ENCODE assay signal across 13 cellular contexts in the genomic region with DNA sequence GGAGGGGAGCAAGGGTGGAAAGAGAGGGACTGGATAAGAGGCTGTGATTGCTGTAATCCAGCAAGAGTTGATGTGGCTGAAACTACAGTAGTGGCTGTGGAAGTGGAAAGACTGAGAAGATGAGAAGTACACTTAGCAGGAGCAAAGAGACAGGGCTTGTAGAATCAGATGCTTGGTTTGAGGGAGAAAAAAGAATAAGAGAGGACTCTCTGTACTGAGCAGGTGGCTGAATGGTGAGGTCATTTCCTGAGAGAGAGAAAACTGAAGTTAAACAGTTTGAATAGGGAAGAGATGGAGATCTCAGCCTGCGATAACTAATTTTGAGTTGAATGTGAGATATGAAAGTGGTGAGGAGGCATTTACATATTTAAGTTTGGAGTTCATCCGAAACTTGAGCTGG.
DNase-seq lines count a peak whose midpoint lies in the region; ATAC-seq, FAIRE-seq and TF ChIP-seq lines count a peak whose summit lies in the region.
"Had no signal": no experiment of that assay in that cellular context is flagged by ENCODE, and none has a peak within 500 bp of the region (broad histone marks: within the 10 kb centered on the region; RNA-seq: fewer than 3 reads in every experiment).

No MANE protein-coding gene starts in this region.

- TF ChIP-seq EP300 in transverse colon (IDR thresholded peaks at IDR 0.05; ENCODE audit: low read depth): no peak

- ATAC-seq in GM19463 (IDR thresholded peaks at IDR 0.05; ENCODE audit: unreplicated experiment) (peak; percentile 33), HG02798 (IDR thresholded peaks at IDR 0.05; ENCODE audit: poor library complexity, unreplicated experiment) (peak; percentile 40)
- ATAC-seq: left cardiac atrium had no signal

- WGBS in transverse colon (ENCODE audit: low coverage in 1 of 2), 2 donors: 64 to 77% methylated on average over 2 of the region's 2 CpGs
- 73% methylated on average over 2 of the region's 2 CpGs for WGBS in mammary epithelial cell (ENCODE audit: low coverage, missing lambda C conversion rate)

- H3K27ac ChIP-seq in MM.1S (ENCODE audit: low read length) (peak overlapping the region; percentile 65; the same call in 1 of the 2 replicates), transverse colon (no peak overlapping the region), mammary epithelial cell (ENCODE audit: insufficient read depth, low read depth, low read length) (no peak overlapping the region)
- H3K27ac ChIP-seq: epithelial cell of prostate had no signal

- dilution Hi-C loops in mammary epithelial cell (cut with HindIII; ENCODE audit: low sequenced_read_pairs): no loop called here

- BruUV-seq in mammary epithelial cell (replicated peaks; lab: Mats Ljungman, UMichigan): no TSS peak

- in situ Hi-C loops in transverse colon (cut with MboI; ENCODE audit: low pct_ligation_motif_present in 1 of 4, low pct_unique_long_range_greater_than_20kb in 1 of 4, low sequenced_read_pairs in 3 of 4): no loop called here
- in situ Hi-C loops in mammary epithelial cell (cut with MboI; ENCODE audit: low sequenced_read_pairs in 2 of 2): no loop called here

- H3K4me1 ChIP-seq in MM.1S (ENCODE audit: low read length): peaks cover 45% of the 10 kb centered on the region
- no peaks in the 10 kb centered on the region for H3K4me1 ChIP-seq in transverse colon
- H3K4me1 ChIP-seq in mammary epithelial cell (ENCODE audit: insufficient read depth, low read length): peaks cover 8% of the 10 kb centered on the region

- no peak for TF ChIP-seq CTCF in MM.1S (IDR thresholded peaks at IDR 0.05; ENCODE audit: low read length)
- TF ChIP-seq CTCF in transverse colon (IDR thresholded peaks at IDR 0.05): no peak
- no peak for TF ChIP-seq CTCF in mammary epithelial cell (conservative IDR thresholded peaks at IDR 0.05 in 1 of 2, IDR thresholded peaks at IDR 0.05 in 1 of 2; ENCODE audit: extremely low read depth in 1 of 2, insufficient read depth in 1 of 2, low read depth in 1 of 2, low read length in 2 of 2)

- peak; percentile 16 for FAIRE-seq in GM12891 (lab: Jason Lieb, UNC)
- FAIRE-seq: HTR-8/SVneo had no signal

- DNase-seq in GM12891 (ENCODE audit: insufficient read length, low spot score): no peak
- DNase-seq in MM.1S: peak; percentile 73
- DNase-seq in transverse colon: no peak
- DNase-seq in EL: no peak
- no peak for DNase-seq in mammary epithelial cell
- DNase-seq in NCI-H2029 (lab: John Stamatoyannopoulos, UW): no peak
- DNase-seq: DND-41, left cardiac atrium, NCI-H226 had no signal

- H2AFZ ChIP-seq in MM.1S (ENCODE audit: low read length) (no peak overlapping the region), mammary epithelial cell (ENCODE audit: low read depth, low read length) (no peak overlapping the region)

- H3K9ac ChIP-seq in MM.1S (ENCODE audit: low read length): no peak overlapping the region
- H3K9ac ChIP-seq in mammary epithelial cell (ENCODE audit: insufficient read depth, low read length): no peak overlapping the region

- no peaks in the 10 kb centered on the region for H3K79me2 ChIP-seq in MM.1S (ENCODE audit: low read length)
- H3K79me2 ChIP-seq in mammary epithelial cell (ENCODE audit: insufficient read depth, low read length): no peaks in the 10 kb centered on the region

- H4K20me1 ChIP-seq in MM.1S (ENCODE audit: insufficient read depth, low read length) (no peaks in the 10 kb centered on the region), mammary epithelial cell (ENCODE audit: insufficient read depth, low read length) (no peaks in the 10 kb centered on the region)

- H3K27me3 ChIP-seq in MM.1S (replicated peaks; ENCODE audit: insufficient read depth, low read length): no peaks in the 10 kb centered on the region
- no peaks in the 10 kb centered on the region for H3K27me3 ChIP-seq in transverse colon
- H3K27me3 ChIP-seq in mammary epithelial cell (ENCODE audit: insufficient read depth, low read length): no peaks in the 10 kb centered on the region

- peak overlapping the region; percentile 31; the same call in 1 of the 2 replicates for H3K4me2 ChIP-seq in MM.1S (ENCODE audit: low read depth, low read length)
- no peak overlapping the region for H3K4me2 ChIP-seq in mammary epithelial cell (ENCODE audit: insufficient read depth, low read depth, low read length)

- no peaks in the 10 kb centered on the region for H3K9me3 ChIP-seq in MM.1S (replicated peaks; ENCODE audit: insufficient read depth, low read length)
- H3K9me3 ChIP-seq in transverse colon: no peaks in the 10 kb centered on the region
- H3K9me3 ChIP-seq in mammary epithelial cell (replicated peaks; ENCODE audit: insufficient read depth, low read length): no peaks in the 10 kb centered on the region

- no peaks in the 10 kb centered on the region for H3K36me3 ChIP-seq in MM.1S (replicated peaks; ENCODE audit: insufficient read depth, low read length)
- no peaks in the 10 kb centered on the region for H3K36me3 ChIP-seq in transverse colon
- H3K36me3 ChIP-seq in mammary epithelial cell (ENCODE audit: insufficient read depth, low read length): no peaks in the 10 kb centered on the region

- H3F3A ChIP-seq in MM.1S (ENCODE audit: insufficient read depth, low read length): peaks cover 33% of the 10 kb centered on the region

- intact Hi-C loops in transverse colon (cut with DNase I; ENCODE audit: low total_unique reads) (no loop called here), mammary epithelial cell (cut with micrococcal nuclease) (no loop called here)

- no peak overlapping the region for H3K4me3 ChIP-seq in MM.1S (ENCODE audit: low read length)
- no peak overlapping the region for H3K4me3 ChIP-seq in transverse colon
- no peak overlapping the region for H3K4me3 ChIP-seq in mammary epithelial cell (replicated peaks in 1 of 3; ENCODE audit: insufficient read depth in 1 of 3, low read depth in 2 of 3, low read length in 3 of 3)

- no peaks in the 10 kb centered on the region for H3K9me2 ChIP-seq in MM.1S (replicated peaks; ENCODE audit: insufficient read depth, low read length)

- TF ChIP-seq POLR2A in GM12891 (IDR thresholded peaks at IDR 0.05; ENCODE audit: low read depth, low read length): no peak
- TF ChIP-seq POLR2A in transverse colon (IDR thresholded peaks at IDR 0.05): no peak

- CTCF ChIA-PET in mammary epithelial cell (lab: Charles Lee; ENCODE audit: low non-redundant PET): no interaction called here

TF ChIP-seq in GM12891, 5 proteins besides CTCF, POLR2A, EP300 and RAD21:
- TF ChIP-seq TAF1 (IDR thresholded peaks at IDR 0.05; ENCODE audit: low read depth, low read length) (no peak), PAX5 (IDR thresholded peaks at IDR 0.05; ENCODE audit: insufficient read depth, low read length, severe bottlenecking) (no peak), SPI1 (IDR thresholded peaks at IDR 0.05; ENCODE audit: low read depth, low read length) (no peak), POLR2AphosphoS5 (IDR thresholded peaks at IDR 0.05; ENCODE audit: low read depth, low read length) (no peak), POU2F2 (IDR thresholded peaks at IDR 0.05; ENCODE audit: low read depth, low read length) (no peak)
